In the genomic region with DNA sequence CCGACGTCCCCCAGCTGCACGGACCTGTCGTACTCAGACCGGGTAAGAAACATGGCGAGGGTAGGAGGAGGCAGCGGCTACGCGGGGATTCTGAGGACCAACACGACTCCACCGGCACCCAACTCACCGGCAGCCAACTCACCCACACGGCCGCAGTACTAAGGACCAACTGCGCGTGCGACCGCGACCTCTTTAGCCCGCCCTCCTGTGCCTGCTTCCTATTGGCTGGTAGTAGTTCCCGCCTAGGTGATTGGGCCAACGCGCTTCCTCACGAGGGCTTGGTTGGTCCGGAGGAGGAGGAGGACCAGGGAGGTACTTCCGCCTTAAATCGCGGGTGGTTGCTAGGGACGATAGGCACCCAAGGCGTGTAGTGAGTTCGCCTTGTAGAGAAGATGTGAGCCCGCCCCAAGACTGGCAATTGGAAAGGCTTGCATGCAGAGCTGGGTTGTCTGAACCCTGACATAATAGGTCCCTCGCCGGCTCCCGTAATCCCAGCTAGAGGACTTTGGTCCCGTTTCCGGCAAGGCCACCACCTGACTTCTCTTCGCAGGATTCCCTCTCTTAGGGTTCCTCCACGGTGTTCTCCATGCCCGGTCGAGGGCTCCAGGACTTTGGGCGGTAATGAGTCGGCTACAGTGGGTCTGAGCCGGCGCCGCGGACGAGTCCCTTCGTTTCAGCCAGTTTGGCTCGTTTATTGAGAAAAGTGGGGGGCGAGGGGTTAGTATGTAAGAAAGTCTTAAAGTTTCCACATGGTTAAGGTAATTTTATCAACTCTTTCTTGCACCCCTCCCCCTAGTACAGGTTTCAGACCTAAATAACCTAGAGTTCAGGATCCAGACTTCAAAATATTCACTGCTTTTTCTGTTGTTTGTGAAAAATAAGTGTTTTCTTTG, we compare ENCODE assay signal across 1 cellular context.
TF ChIP-seq lines count a peak whose summit lies in the region.

Gene PSMA5 (minus strand): TSS at position 171 of the 893 bp plus-strand sequence. CDS start 118 bp downstream, at position 53.

TF ChIP-seq in liver, 16 proteins besides CTCF, POLR2A, EP300 and RAD21 (continued from another document):
- peak; percentile 89 for TF ChIP-seq YY1 (IDR thresholded peaks at IDR 0.05)
- peak; percentile 66 to 92 for TF ChIP-seq GABPA (IDR thresholded peaks at IDR 0.05 in 1 of 2, conservative IDR thresholded peaks at IDR 0.05 in 1 of 2)
- no peak for TF ChIP-seq EGR1 (IDR thresholded peaks at IDR 0.05; ENCODE audit: low read depth in 2 of 2)
- peak; percentile 88 for TF ChIP-seq SP1 (IDR thresholded peaks at IDR 0.05)
- peak in 1 of 2 donors; percentile 52 for TF ChIP-seq JUND (IDR thresholded peaks at IDR 0.05)
